Comparison of ENCODE assay signal across 14 cellular contexts in the genomic region with DNA sequence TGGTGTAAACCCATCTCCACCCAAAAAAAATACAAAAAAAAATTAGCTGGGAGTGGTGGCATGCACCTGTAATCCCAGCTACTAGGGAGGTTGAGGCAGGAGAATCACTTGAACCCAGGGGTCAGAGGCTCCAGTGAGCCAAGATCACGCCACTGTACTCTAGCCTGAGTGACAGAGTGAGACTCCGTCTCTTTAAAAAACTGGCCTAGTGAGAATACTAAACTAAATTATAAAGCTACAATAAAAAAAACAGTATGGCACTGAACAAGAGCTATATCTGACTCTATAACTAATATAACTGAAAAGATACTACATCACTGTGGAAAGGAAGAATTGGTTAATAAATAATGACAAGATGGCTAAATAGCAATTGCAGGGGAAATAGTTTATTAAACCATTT. TPM values are rescaled to one million over a fixed set of nuclear protein-coding genes. Genes with fewer than 3 reads are reported as not detected.
DNase-seq lines count a peak whose midpoint lies in the region; ATAC-seq and TF ChIP-seq lines count a peak whose summit lies in the region.
"Had no signal": no experiment of that assay in that cellular context is flagged by ENCODE, and none has a peak within 500 bp of the region (broad histone marks: within the 10 kb centered on the region; RNA-seq: fewer than 3 reads in every experiment).

No MANE protein-coding gene starts in this region.

- H3K9ac ChIP-seq in GM23248 = no peak overlapping the region

- H3K4me1 Mint-ChIP-seq in HFFc6 (ENCODE audit: low read depth) (peaks cover 70% of the 10 kb centered on the region), osteocyte (ENCODE audit: unreplicated experiment) (peaks cover 74% of the 10 kb centered on the region)
- H3K4me1 Mint-ChIP-seq in activated CD8-positive, alpha-beta T cell treated with anti-CD3 and anti-CD28 coated beads, Interleukin-2, amount 10 ng/mL, durations not matched to agents 7 days and 5 days (ENCODE audit: low read depth) = peaks cover 47% of the 10 kb centered on the region

- H3K9me3 Mint-ChIP-seq in HFFc6 (peaks cover 5% of the 10 kb centered on the region; the same call in 1 of the 2 replicates), osteocyte (ENCODE audit: unreplicated experiment) (no peaks in the 10 kb centered on the region)
- peaks cover 6% of the 10 kb centered on the region for H3K9me3 Mint-ChIP-seq in activated CD8-positive, alpha-beta T cell treated with anti-CD3 and anti-CD28 coated beads, Interleukin-2, amount 10 ng/mL, durations not matched to agents 7 days and 5 days (ENCODE audit: insufficient read depth)
- H3K9me3 Mint-ChIP-seq: CD4-positive, alpha-beta T cell had no signal

- POLR2A ChIA-PET in activated CD8-positive, alpha-beta T cell treated with anti-CD3 and anti-CD28 coated beads, Interleukin-2, amount 10 ng/mL, durations not matched to agents 7 days and 5 days (lab: Charles Lee) = interaction anchor here (1.2 kb wide), 1 partner anchor 152 kb away, joined by 3 read pairs; no protein-coding TSS in a partner anchor

- H3K27me3 ChIP-seq in GM23248 (replicated peaks; ENCODE audit: insufficient read depth) (no peaks in the 10 kb centered on the region), RWPE2 (ENCODE audit: insufficient read depth, poor library complexity, severe bottlenecking) (no peaks in the 10 kb centered on the region)

- peaks cover 54% of the 10 kb centered on the region for H3K4me1 ChIP-seq in GM23248 (ENCODE audit: insufficient read depth)
- H3K4me1 ChIP-seq in RWPE2 (ENCODE audit: insufficient read depth, poor library complexity, severe bottlenecking) = peaks cover 42% of the 10 kb centered on the region
- H3K4me1 ChIP-seq: Caco-2 had no signal

- peaks cover 100% of the 10 kb centered on the region for H3K79me2 ChIP-seq in GM23248 (ENCODE audit: insufficient read depth)

- H3K4me2 ChIP-seq in GM23248 (ENCODE audit: unreplicated experiment) = peak overlapping the region; percentile 95

- H3K27ac ChIP-seq in GM23248 (peak overlapping the region; percentile 6; the same call in 1 of the 2 replicates), RWPE2 (ENCODE audit: poor library complexity, severe bottlenecking) (peak overlapping the region; percentile 92)
- H3K27ac ChIP-seq: C4-2B had no signal

- 95 to 97% methylated on average over 2 of the region's 2 CpGs for WGBS in GM23248 (ENCODE audit: low coverage in 1 of 2, low lambda C conversion rate in 2 of 2, missing lambda C conversion rate in 2 of 2), 2 experiments

- no peak for DNase-seq in GM23248
- DNase-seq in HFFc6 = no peak
- no peak for DNase-seq in RWPE2 (ENCODE audit: low spot score)
- no peak for DNase-seq in osteocyte (ENCODE audit: extremely low spot score, unreplicated experiment)
- DNase-seq in activated CD8-positive, alpha-beta T cell treated with anti-CD3 and anti-CD28 coated beads, Interleukin-2, amount 10 ng/mL, durations not matched to agents 7 days and 5 days = no peak
- no peak for DNase-seq in hepatic stellate cell (ENCODE audit: low spot score)
- DNase-seq: ACHN; AML-193; Caco-2; CD4-positive, alpha-beta T cell; GOT3; H7 had no signal

- H3K4me3 Mint-ChIP-seq in HFFc6 = peak overlapping the region; percentile 100
- H3K4me3 Mint-ChIP-seq in osteocyte (ENCODE audit: unreplicated experiment) = no peak overlapping the region
- H3K4me3 Mint-ChIP-seq in activated CD8-positive, alpha-beta T cell treated with anti-CD3 and anti-CD28 coated beads, Interleukin-2, amount 10 ng/mL, durations not matched to agents 7 days and 5 days = no peak overlapping the region
- H3K4me3 Mint-ChIP-seq: CD4-positive, alpha-beta T cell had no signal

- H2AFZ ChIP-seq in GM23248 = no peak overlapping the region

- ATAC-seq in RWPE2 (ENCODE audit: low read depth) = no peak
- no peak for ATAC-seq in activated CD8-positive, alpha-beta T cell treated with anti-CD3 and anti-CD28 coated beads, Interleukin-2, amount 10 ng/mL, durations not matched to agents 7 days and 5 days
- no peak for ATAC-seq in GM21526 (IDR thresholded peaks at IDR 0.05; ENCODE audit: low FRiP score, unreplicated experiment)

- H3K27ac Mint-ChIP-seq in HFFc6 (no peak overlapping the region; the same call in 1 of the 2 replicates), osteocyte (ENCODE audit: unreplicated experiment) (peak overlapping the region; percentile 38)
- H3K27ac Mint-ChIP-seq in activated CD8-positive, alpha-beta T cell treated with anti-CD3 and anti-CD28 coated beads, Interleukin-2, amount 10 ng/mL, durations not matched to agents 7 days and 5 days = no peak overlapping the region
- H3K27ac Mint-ChIP-seq: CD4-positive, alpha-beta T cell had no signal

- CTCF ChIA-PET in activated CD8-positive, alpha-beta T cell treated with anti-CD3 and anti-CD28 coated beads, Interleukin-2, amount 10 ng/mL, durations not matched to agents 7 days and 5 days (lab: Charles Lee) = interaction anchor here (1.1 to 1.8 kb wide), 2 partner anchors 81 to 163 kb away, joined by 3 to 5 read pairs; no protein-coding TSS in a partner anchor

- H3K4me3 ChIP-seq in GM23248 (peak overlapping the region; percentile 93; the same call in 1 of the 2 replicates), RWPE2 (ENCODE audit: severe bottlenecking) (no peak overlapping the region)

- in situ Hi-C loops in GM23248 (cut with MboI) = no loop called here

- no peaks in the 10 kb centered on the region for H3K9me2 ChIP-seq in GM23248 (ENCODE audit: insufficient read depth)

- peaks cover 46% of the 10 kb centered on the region for H3K36me3 Mint-ChIP-seq in HFFc6 (ENCODE audit: low read depth)
- H3K36me3 Mint-ChIP-seq in osteocyte (ENCODE audit: unreplicated experiment) = peaks cover 5% of the 10 kb centered on the region
- peaks cover 17% of the 10 kb centered on the region for H3K36me3 Mint-ChIP-seq in activated CD8-positive, alpha-beta T cell treated with anti-CD3 and anti-CD28 coated beads, Interleukin-2, amount 10 ng/mL, durations not matched to agents 7 days and 5 days (ENCODE audit: low read depth)

- H3K27me3 Mint-ChIP-seq in HFFc6 (ENCODE audit: insufficient read depth) = no peaks in the 10 kb centered on the region; the same call in 1 of the 2 replicates
- H3K27me3 Mint-ChIP-seq in osteocyte (ENCODE audit: unreplicated experiment) = no peaks in the 10 kb centered on the region
- H3K27me3 Mint-ChIP-seq in activated CD8-positive, alpha-beta T cell treated with anti-CD3 and anti-CD28 coated beads, Interleukin-2, amount 10 ng/mL, durations not matched to agents 7 days and 5 days (ENCODE audit: low read depth) = no peaks in the 10 kb centered on the region
- H3K27me3 Mint-ChIP-seq: CD4-positive, alpha-beta T cell had no signal

- H4K20me1 ChIP-seq in GM23248 (ENCODE audit: insufficient read depth) = no peaks in the 10 kb centered on the region

- peaks cover 89% of the 10 kb centered on the region for H3F3A ChIP-seq in GM23248 (ENCODE audit: insufficient read depth)

- no peaks in the 10 kb centered on the region for H3K9me3 ChIP-seq in GM23248 (ENCODE audit: low read depth)
- H3K9me3 ChIP-seq in RWPE2 (ENCODE audit: severe bottlenecking) = peaks cover 4% of the 10 kb centered on the region
- H3K9me3 ChIP-seq: Caco-2 had no signal

- TF ChIP-seq CTCF in HFFc6 (IDR thresholded peaks at IDR 0.05) (no peak), RWPE2 (IDR thresholded peaks at IDR 0.05; ENCODE audit: poor library complexity, severe bottlenecking) (no peak), osteocyte (IDR thresholded peaks at IDR 0.05) (no peak)

- H3K36me3 ChIP-seq in GM23248 (ENCODE audit: low read depth) = peaks cover 9% of the 10 kb centered on the region; the same call in 1 of the 2 replicates
- peaks cover 16% of the 10 kb centered on the region for H3K36me3 ChIP-seq in RWPE2 (ENCODE audit: low read depth)

RNA-seq across cellular contexts. Expression of a gene that starts 6.4 kb away (rescaled TPM):
- total RNA-seq in GM23248 (2014; rRNA removed; shearing (Covaris generic)) = 157 and 159 TPM in 2 replicates
- polyA plus RNA-seq in GM23248 (2016; fragmentation: Nextera tagmentation; extraction: Ambion mirVana) = 50.8 and 54.3 TPM in 2 replicates
- total RNA-seq in HFFc6 (2021; fragmentation: NEBNext Ultra II Directional; extraction: Animal tissue kit (Norgen Biotek cat#: 25700)) = 100 to 1,000 TPM in 3 of 6 experiments, 10 to 100 TPM in 3; 92.5 to 206 (median 99.1) TPM
- total RNA-seq in osteocyte = 41.7 and 42.3 TPM in 2 replicates
- total RNA-seq in activated CD8-positive, alpha-beta T cell treated with anti-CD3 and anti-CD28 coated beads, Interleukin-2, amount 10 ng/mL, durations not matched to agents 7 days and 5 days = 10 to 100 TPM; 16.1 to 16.4 TPM
